Comparison of ENCODE assay signal across 8 cellular contexts in genomic region chr15:76932090-76932966, GRCh38. TPM values are rescaled to one million over a fixed set of nuclear protein-coding genes. Genes with fewer than 3 reads are reported as not detected.
A peak's percentile ranks its signal among the peaks of the same experiment; 100 is the strongest.
DNase-seq lines count a peak whose midpoint lies in the region; ATAC-seq and TF ChIP-seq lines count a peak whose summit lies in the region.

No MANE protein-coding gene starts in this region.

- H3K27ac Mint-ChIP-seq in endodermal cell: peak overlapping the region; percentile 93

- peak overlapping the region; percentile 13; the same call in 1 of the 2 replicates for H3K27ac ChIP-seq in SJCRH30
- H3K27ac ChIP-seq in endodermal cell (ENCODE audit: low read depth, low read length): peak overlapping the region; percentile 87
- peak overlapping the region; percentile 85 for H3K27ac ChIP-seq in neutrophil

- ATAC-seq in GM18909 (IDR thresholded peaks at IDR 0.05; ENCODE audit: poor library complexity, unreplicated experiment): no peak

- peak; percentile 2 for DNase-seq in stimulated activated CD4-positive, alpha-beta T cell treated with anti-CD3 and anti-CD28 coated beads, Interleukin-12 subunit alpha, Interleukin-12 subunit beta, amount 100 ng/mL, for 4 hours
- no peak for DNase-seq in stimulated activated CD4-positive, alpha-beta T cell treated with anti-CD3 and anti-CD28 coated beads, Interleukin-15, amount 100 ng/mL, for 24 hours
- DNase-seq in SJCRH30 (peak in 1 of 2 experiments; percentile 39), endodermal cell (no peak), globus pallidus (ENCODE audit: low spot score) (no peak), NCI-H524 (lab: John Stamatoyannopoulos, UW) (no peak)

- H3K36me3 ChIP-seq in SJCRH30 (peaks cover 25% of the 10 kb centered on the region), endodermal cell (ENCODE audit: control insufficient read depth, insufficient read depth, low read length) (peaks cover 38% of the 10 kb centered on the region), neutrophil (peaks cover 6% of the 10 kb centered on the region)

- H3K27me3 ChIP-seq in SJCRH30 (no peaks in the 10 kb centered on the region), endodermal cell (ENCODE audit: control insufficient read depth, insufficient read depth, low read length, poor library complexity, severe bottlenecking) (no peaks in the 10 kb centered on the region), neutrophil (no peaks in the 10 kb centered on the region)

- H3K36me3 Mint-ChIP-seq in endodermal cell (ENCODE audit: low read depth): peaks cover 36% of the 10 kb centered on the region

- H3K9ac ChIP-seq in endodermal cell (ENCODE audit: extremely low read depth, low read length, poor library complexity, severe bottlenecking): peak overlapping the region; percentile 93

- H3K4me1 Mint-ChIP-seq in endodermal cell: peaks cover 15% of the 10 kb centered on the region

- H3K4me3 Mint-ChIP-seq in endodermal cell: peak overlapping the region; percentile 90

- H3K9me3 ChIP-seq in SJCRH30 (replicated peaks) (no peaks in the 10 kb centered on the region), endodermal cell (ENCODE audit: control insufficient read depth, low read length) (no peaks in the 10 kb centered on the region), neutrophil (no peaks in the 10 kb centered on the region)

- H3K4me1 ChIP-seq in SJCRH30: no peaks in the 10 kb centered on the region; the same call in 1 of the 2 replicates
- H3K4me1 ChIP-seq in endodermal cell (ENCODE audit: control insufficient read depth, insufficient read depth, low read length): no peaks in the 10 kb centered on the region
- peaks cover 13% of the 10 kb centered on the region in 2 experiments for H3K4me1 ChIP-seq in neutrophil (ENCODE audit: control insufficient read depth in 1 of 2, insufficient read depth in 1 of 2, low read depth in 1 of 2, low read length in 1 of 2)

- no peaks in the 10 kb centered on the region for H3K27me3 Mint-ChIP-seq in endodermal cell (ENCODE audit: insufficient read depth)

- no peaks in the 10 kb centered on the region for H3K9me3 Mint-ChIP-seq in endodermal cell

- H3K4me3 ChIP-seq in SJCRH30 (peak overlapping the region; percentile 65), endodermal cell (ENCODE audit: low read length) (peak overlapping the region; percentile 96), neutrophil (ENCODE audit: low read depth in 1 of 2, low read length in 1 of 2) (peak overlapping the region; percentile 70 to 71)

- no peak for TF ChIP-seq CTCF in endodermal cell (conservative IDR thresholded peaks at IDR 0.05)
- no peak for TF ChIP-seq CTCF in neutrophil (IDR thresholded peaks at IDR 0.05)

- 9 to 14% methylated on average over 9 to 19 of the region's 20 CpGs for WGBS in endodermal cell (ENCODE audit: insufficient coverage in 1 of 2, insufficient read length in 1 of 2), 2 experiments

RNA-seq across cellular contexts. Expression of gene RCN2, which starts 0.8 kb away (rescaled TPM):
- total RNA-seq in SJCRH30 (2014; rRNA removed; shearing (Covaris generic)): 128 and 159 TPM in 2 replicates
- 100 to 1,000 TPM; 151 to 165 TPM for total RNA-seq in endodermal cell
- 286 TPM for polyA plus RNA-seq in endodermal cell (2013, experiment 1 of 2)
- polyA plus RNA-seq in endodermal cell (2013, experiment 2 of 2): 283 TPM

RNA-seq across cellular contexts. Expression of gene SCAPER, which starts 27.2 kb away (rescaled TPM):
- total RNA-seq in SJCRH30 (2014; rRNA removed; shearing (Covaris generic)): 15.1 and 16.1 TPM in 2 replicates
- total RNA-seq in endodermal cell: 10 to 100 TPM in 1 of 2 donors, 1 to 10 TPM in 1; 8.9 to 12.2 TPM
- polyA plus RNA-seq in endodermal cell (2013, experiment 1 of 2): 18.3 TPM
- 12.6 TPM for polyA plus RNA-seq in endodermal cell (2013, experiment 2 of 2)

Comparison
In these comparisons a context has a peak if more than half of its experiments do, and no peak if none do; other contexts are left out.
1. H3K27ac ChIP-seq: peak in every context shown above with its lines; median percentile 87 in endodermal cell; 85 in neutrophil; 13 in SJCRH30.